ENCODE assay signal across 8 cellular contexts in genomic region chr6:53326372-53327016, GRCh38. TPM values are rescaled to one million over a fixed set of nuclear protein-coding genes. Genes with fewer than 3 reads are reported as not detected.
DNase-seq lines count a peak whose midpoint lies in the region; ATAC-seq, FAIRE-seq and TF ChIP-seq lines count a peak whose summit lies in the region.

No MANE protein-coding gene starts in this region.

- H3K9ac ChIP-seq in astrocyte (ENCODE audit: low read length), result peak overlapping the region; percentile 52

- peaks cover 91% of the 10 kb centered on the region for H3K79me2 ChIP-seq in astrocyte (ENCODE audit: insufficient read depth, low read length)

- no peaks in the 10 kb centered on the region for H3K9me3 Mint-ChIP-seq in activated naive CD4-positive, alpha-beta T cell treated with anti-CD3 and anti-CD28 coated beads for 36 hours
- no peaks in the 10 kb centered on the region for H3K9me3 Mint-ChIP-seq in astrocyte (ENCODE audit: unreplicated experiment)
- H3K9me3 Mint-ChIP-seq in type B pancreatic cell, result no peaks in the 10 kb centered on the region
- no peaks in the 10 kb centered on the region for H3K9me3 Mint-ChIP-seq in Caco-2 (ENCODE audit: unreplicated experiment)

- H3K4me3 ChIP-seq in astrocyte (ENCODE audit: insufficient read depth, low read depth, low read length) (no peak overlapping the region), Caco-2 (ENCODE audit: low read depth, low read length) (no peak overlapping the region)

- CTCF ChIA-PET in activated naive CD4-positive, alpha-beta T cell treated with anti-CD3 and anti-CD28 coated beads for 36 hours (lab: Charles Lee), result no interaction called here
- CTCF ChIA-PET in Caco-2 (lab: Charles Lee), result no interaction called here

- no peak for ATAC-seq in GM21381 (IDR thresholded peaks at IDR 0.05; ENCODE audit: unreplicated experiment)

- no peaks in the 10 kb centered on the region for H3K27me3 Mint-ChIP-seq in activated naive CD4-positive, alpha-beta T cell treated with anti-CD3 and anti-CD28 coated beads for 36 hours (ENCODE audit: low read depth)
- H3K27me3 Mint-ChIP-seq in astrocyte (ENCODE audit: low read depth, unreplicated experiment) (no peaks in the 10 kb centered on the region), type B pancreatic cell (no peaks in the 10 kb centered on the region), Caco-2 (ENCODE audit: insufficient read depth, unreplicated experiment) (no peaks in the 10 kb centered on the region)

- H3K4me2 ChIP-seq in astrocyte (ENCODE audit: low read length), result peak overlapping the region; percentile 78

- peaks cover 66% of the 10 kb centered on the region for H4K20me1 ChIP-seq in astrocyte (ENCODE audit: insufficient read depth, low read length)

- peak overlapping the region; percentile 17 for H3K27ac Mint-ChIP-seq in activated naive CD4-positive, alpha-beta T cell treated with anti-CD3 and anti-CD28 coated beads for 36 hours
- H3K27ac Mint-ChIP-seq in astrocyte (ENCODE audit: unreplicated experiment) (peak overlapping the region; percentile 83), type B pancreatic cell (peak overlapping the region; percentile 76), Caco-2 (ENCODE audit: unreplicated experiment) (no peak overlapping the region)

- H3K27me3 ChIP-seq in astrocyte (ENCODE audit: insufficient read depth, low read length) (no peaks in the 10 kb centered on the region), Caco-2 (replicated peaks; ENCODE audit: control insufficient read depth, insufficient read depth, low read length) (no peaks in the 10 kb centered on the region)

- no peaks in the 10 kb centered on the region for H3K9me3 ChIP-seq in astrocyte (ENCODE audit: insufficient read depth, low read depth, low read length)
- no peaks in the 10 kb centered on the region for H3K9me3 ChIP-seq in Caco-2

- peaks cover 68% of the 10 kb centered on the region for H3K4me1 Mint-ChIP-seq in activated naive CD4-positive, alpha-beta T cell treated with anti-CD3 and anti-CD28 coated beads for 36 hours (ENCODE audit: low read depth)
- peaks cover 35% of the 10 kb centered on the region for H3K4me1 Mint-ChIP-seq in astrocyte (ENCODE audit: low read depth, unreplicated experiment)
- peaks cover 26% of the 10 kb centered on the region for H3K4me1 Mint-ChIP-seq in type B pancreatic cell (ENCODE audit: unreplicated experiment)
- peaks cover 20% of the 10 kb centered on the region for H3K4me1 Mint-ChIP-seq in Caco-2 (ENCODE audit: low read depth, unreplicated experiment)

- no peak overlapping the region for H2AFZ ChIP-seq in astrocyte (ENCODE audit: low read depth, low read length)

- no peak overlapping the region for H3K4me3 Mint-ChIP-seq in activated naive CD4-positive, alpha-beta T cell treated with anti-CD3 and anti-CD28 coated beads for 36 hours
- peak overlapping the region; percentile 35 for H3K4me3 Mint-ChIP-seq in astrocyte (ENCODE audit: unreplicated experiment)
- H3K4me3 Mint-ChIP-seq in type B pancreatic cell, result no peak overlapping the region
- no peak overlapping the region for H3K4me3 Mint-ChIP-seq in Caco-2 (ENCODE audit: unreplicated experiment)

- no peak for TF ChIP-seq CTCF in astrocyte (IDR thresholded peaks at IDR 0.05; ENCODE audit: insufficient read depth, low read depth, low read length)
- TF ChIP-seq CTCF in type B pancreatic cell (conservative IDR thresholded peaks at IDR 0.05), result no peak
- no peak for TF ChIP-seq CTCF in Caco-2 (IDR thresholded peaks at IDR 0.05; ENCODE audit: insufficient read depth in 1 of 2, low read depth in 1 of 2, low read length in 1 of 2, severe bottlenecking in 1 of 2, unreplicated experiment in 1 of 2)

- POLR2A ChIA-PET in Caco-2 (lab: Charles Lee), result no interaction called here

- H3K36me3 Mint-ChIP-seq in activated naive CD4-positive, alpha-beta T cell treated with anti-CD3 and anti-CD28 coated beads for 36 hours (ENCODE audit: low read depth), result peaks cover 21% of the 10 kb centered on the region
- H3K36me3 Mint-ChIP-seq in astrocyte (ENCODE audit: low read depth, unreplicated experiment), result no peaks in the 10 kb centered on the region
- H3K36me3 Mint-ChIP-seq in type B pancreatic cell, result peaks cover 10% of the 10 kb centered on the region
- H3K36me3 Mint-ChIP-seq in Caco-2 (ENCODE audit: insufficient read depth, unreplicated experiment), result peaks cover 5% of the 10 kb centered on the region

- no peak for DNase-seq in activated naive CD4-positive, alpha-beta T cell treated with anti-CD3 and anti-CD28 coated beads for 36 hours
- DNase-seq in activated naive CD4-positive, alpha-beta T cell treated with Interleukin-2 at 50 U/mL for 16 hours, result no peak
- peak; percentile 100 for DNase-seq in astrocyte (ENCODE audit: low read depth)
- peak; percentile 55 for DNase-seq in iPS-NIHi7 (ENCODE audit: extremely low spot score)
- DNase-seq in type B pancreatic cell (ENCODE audit: extremely low spot score, unreplicated experiment), result no peak
- no peak for DNase-seq in NCI-H1105 (lab: John Stamatoyannopoulos, UW)
- no peak for DNase-seq in Caco-2

- H3K27ac ChIP-seq in astrocyte (ENCODE audit: low read depth, low read length), result peak overlapping the region; percentile 83

- FAIRE-seq in astrocyte (lab: Jason Lieb, UNC), result peak; percentile 73

- intact Hi-C loops in activated naive CD4-positive, alpha-beta T cell treated with anti-CD3 and anti-CD28 coated beads for 36 hours (cut with micrococcal nuclease), result no loop called here
- intact Hi-C loops in Caco-2 (cut with micrococcal nuclease; ENCODE audit: unreplicated experiment), result no loop called here

- BruUV-seq in Caco-2 (replicated peaks; lab: Mats Ljungman, UMichigan), result no TSS peak

- H3K4me1 ChIP-seq in astrocyte (ENCODE audit: insufficient read depth, low read length) (peaks cover 29% of the 10 kb centered on the region), Caco-2 (peaks cover 11% of the 10 kb centered on the region)

- no peaks in the 10 kb centered on the region for H3K36me3 ChIP-seq in astrocyte (ENCODE audit: insufficient read depth, low read length)
- H3K36me3 ChIP-seq in Caco-2 (ENCODE audit: control insufficient read depth, insufficient read depth, low read length), result no peaks in the 10 kb centered on the region

RNA-seq across cellular contexts. Expression of gene ELOVL5, which starts 22.3 kb away (rescaled TPM):
- 100 to 1,000 TPM; 132 to 136 TPM for total RNA-seq in activated naive CD4-positive, alpha-beta T cell treated with anti-CD3 and anti-CD28 coated beads for 36 hours
- 48.3 and 52.8 TPM in 2 replicates for total RNA-seq in astrocyte
- total RNA-seq in type B pancreatic cell (ENCODE audit: low replicate concordance), result 66.3 and 103 TPM in 2 replicates
- total RNA-seq in Caco-2 (2022), result 70.4 and 75.6 TPM in 2 replicates

Comparison
In these comparisons a context has a peak if more than half of its experiments do, and no peak if none do; other contexts are left out.
1. DNase-seq: peak in astrocyte (single experiment) and iPS-NIHi7 (single experiment); none in activated naive CD4-positive, alpha-beta T cell treated with anti-CD3 and anti-CD28 coated beads for 36 hours (single experiment), activated naive CD4-positive, alpha-beta T cell treated with Interleukin-2 at 50 U/mL for 16 hours (single experiment), type B pancreatic cell (single experiment), NCI-H1105 (single experiment) and Caco-2 (0 of 2).